Comparison of ENCODE assay signal across 1 cellular context in the genomic region with DNA sequence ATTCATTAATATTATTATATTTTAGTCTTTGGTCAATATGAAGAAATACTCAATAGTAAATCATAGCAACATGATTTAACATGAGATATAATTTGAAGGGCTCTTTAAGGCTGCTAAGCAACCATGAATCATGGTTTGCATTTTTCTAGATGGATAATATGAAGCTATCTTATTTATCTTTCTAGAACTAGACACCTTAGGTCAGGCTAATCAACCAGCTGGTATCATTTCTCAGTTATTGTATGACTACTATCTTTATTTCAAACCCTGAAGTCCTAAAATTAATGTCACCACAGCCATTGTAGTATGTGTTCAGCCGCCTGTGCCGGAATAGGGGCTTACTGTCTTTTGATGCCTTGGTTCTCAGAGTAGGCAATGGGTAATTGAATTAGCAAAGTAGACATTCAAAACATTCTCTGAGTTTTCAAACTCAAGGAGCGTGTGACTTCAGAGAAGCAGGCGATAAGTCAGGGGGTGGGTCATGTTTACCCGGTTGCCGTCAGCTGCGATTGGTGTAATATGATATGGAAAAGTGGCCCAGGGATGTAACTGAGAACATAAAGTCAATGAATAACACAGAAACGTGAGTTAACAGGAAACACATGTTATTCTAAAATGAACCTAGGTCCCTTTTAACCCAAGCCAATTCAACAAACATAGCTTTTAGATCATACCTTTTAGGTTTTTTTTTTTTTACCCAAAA.
A peak's percentile ranks its signal among the peaks of the same experiment; 100 is the strongest.
TF ChIP-seq lines count a peak whose summit lies in the region.

No MANE protein-coding gene starts in this region.

TF ChIP-seq in HEK293, 187 proteins besides CTCF, POLR2A, EP300 and RAD21 (continued from another document):
- TF ChIP-seq, protein P1, sequence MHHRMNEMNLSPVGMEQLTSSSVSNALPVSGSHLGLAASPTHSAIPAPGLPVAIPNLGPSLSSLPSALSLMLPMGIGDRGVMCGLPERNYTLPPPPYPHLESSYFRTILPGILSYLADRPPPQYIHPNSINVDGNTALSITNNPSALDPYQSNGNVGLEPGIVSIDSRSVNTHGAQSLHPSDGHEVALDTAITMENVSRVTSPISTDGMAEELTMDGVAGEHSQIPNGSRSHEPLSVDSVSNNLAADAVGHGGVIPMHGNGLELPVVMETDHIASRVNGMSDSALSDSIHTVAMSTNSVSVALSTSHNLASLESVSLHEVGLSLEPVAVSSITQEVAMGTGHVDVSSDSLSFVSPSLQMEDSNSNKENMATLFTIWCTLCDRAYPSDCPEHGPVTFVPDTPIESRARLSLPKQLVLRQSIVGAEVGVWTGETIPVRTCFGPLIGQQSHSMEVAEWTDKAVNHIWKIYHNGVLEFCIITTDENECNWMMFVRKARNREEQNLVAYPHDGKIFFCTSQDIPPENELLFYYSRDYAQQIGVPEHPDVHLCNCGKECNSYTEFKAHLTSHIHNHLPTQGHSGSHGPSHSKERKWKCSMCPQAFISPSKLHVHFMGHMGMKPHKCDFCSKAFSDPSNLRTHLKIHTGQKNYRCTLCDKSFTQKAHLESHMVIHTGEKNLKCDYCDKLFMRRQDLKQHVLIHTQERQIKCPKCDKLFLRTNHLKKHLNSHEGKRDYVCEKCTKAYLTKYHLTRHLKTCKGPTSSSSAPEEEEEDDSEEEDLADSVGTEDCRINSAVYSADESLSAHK (tag by site-specific recombination; IDR thresholded peaks at IDR 0.05), result peak; percentile 16; the same call in 1 of the 2 replicates
- TF ChIP-seq ZNF311 (tag by site-specific recombination; IDR thresholded peaks at IDR 0.05; ENCODE audit: borderline replicate concordance) (no peak), TRIM28 (IDR thresholded peaks at IDR 0.05; ENCODE audit: borderline replicate concordance, low read length) (peak; percentile 67; the same call in 1 of the 2 replicates), ZBTB8A (tag by site-specific recombination; IDR thresholded peaks at IDR 0.05) (0 out of 2 replicates have a peak, but pooled peaks have one; percentile 23), ZBTB17 (tag by site-specific recombination; IDR thresholded peaks at IDR 0.05) (0 out of 2 replicates have a peak, but pooled peaks have one; percentile 22), ZNF600 (tag by site-specific recombination; IDR thresholded peaks at IDR 0.05) (peak; percentile 46; the same call in 1 of the 2 replicates), ZNF37A (tag by site-specific recombination; IDR thresholded peaks at IDR 0.05) (no peak), ZNF148 (tag by site-specific recombination; IDR thresholded peaks at IDR 0.05; ENCODE audit: borderline replicate concordance) (no peak), ZNF558 (tag by site-specific recombination; IDR thresholded peaks at IDR 0.05) (no peak), ZXDB (tag by site-specific recombination; IDR thresholded peaks at IDR 0.05) (peak; percentile 33; the same call in 1 of the 2 replicates), GLIS1 (tag by site-specific recombination; IDR thresholded peaks at IDR 0.05) (peak; percentile 45), ZNF239 (tag by site-specific recombination; IDR thresholded peaks at IDR 0.05) (no peak), ZEB2 (tag by site-specific recombination; IDR thresholded peaks at IDR 0.05) (peak; percentile 74), GFI1B (tag by site-specific recombination; IDR thresholded peaks at IDR 0.05) (peak; percentile 21; the same call in 1 of the 2 replicates), ZNF654 (tag by site-specific recombination; IDR thresholded peaks at IDR 0.05; ENCODE audit: low read depth) (no peak), ZNF157 (tag by site-specific recombination; IDR thresholded peaks at IDR 0.05) (no peak), SP3 (tag by site-specific recombination; IDR thresholded peaks at IDR 0.05) (peak; percentile 19; the same call in 1 of the 2 replicates), ZNF174 (tag by site-specific recombination; IDR thresholded peaks at IDR 0.05) (no peak), ZNF2 (tag by site-specific recombination; IDR thresholded peaks at IDR 0.05) (no peak), ZNF266 (tag by site-specific recombination; IDR thresholded peaks at IDR 0.05; ENCODE audit: low read depth) (no peak), ZNF776 (tag by site-specific recombination; IDR thresholded peaks at IDR 0.05; ENCODE audit: borderline replicate concordance) (no peak), ZNF211 (tag by site-specific recombination; IDR thresholded peaks at IDR 0.05; ENCODE audit: low read depth) (no peak), ZNF341 (tag by site-specific recombination; IDR thresholded peaks at IDR 0.05; ENCODE audit: low read depth) (no peak), ZFP69B (tag by site-specific recombination; IDR thresholded peaks at IDR 0.05) (peak; percentile 60), ZNF747 (tag by site-specific recombination; IDR thresholded peaks at IDR 0.05) (no peak), ZNF398 (tag by site-specific recombination; IDR thresholded peaks at IDR 0.05) (peak; percentile 33; the same call in 1 of the 2 replicates), ZSCAN23 (tag by site-specific recombination; IDR thresholded peaks at IDR 0.05) (no peak), SP2 (tag by site-specific recombination; IDR thresholded peaks at IDR 0.05) (peak; percentile 24; the same call in 1 of the 2 replicates), PATZ1 (tag by site-specific recombination; IDR thresholded peaks at IDR 0.05) (peak; percentile 61), KLF9 (tag by site-specific recombination; IDR thresholded peaks at IDR 0.05; ENCODE audit: low read depth) (peak; percentile 47; the same call in 1 of the 2 replicates), ZBTB48 (tag by site-specific recombination; IDR thresholded peaks at IDR 0.05) (peak; percentile 62; the same call in 1 of the 2 replicates), ZNF121 (tag by site-specific recombination; IDR thresholded peaks at IDR 0.05) (no peak), GLIS2 (tag by site-specific recombination; IDR thresholded peaks at IDR 0.05) (no peak), ZBTB21 (tag by site-specific recombination; IDR thresholded peaks at IDR 0.05) (peak; percentile 49; the same call in 1 of the 2 replicates), ZNF221 (tag by site-specific recombination; IDR thresholded peaks at IDR 0.05; ENCODE audit: borderline replicate concordance) (no peak), ZNF280D (tag by site-specific recombination; IDR thresholded peaks at IDR 0.05) (no peak), OSR2 (tag by site-specific recombination; IDR thresholded peaks at IDR 0.05) (peak; percentile 85), ZNF146 (tag by site-specific recombination; IDR thresholded peaks at IDR 0.05) (no peak), BCL11A (tag by site-specific recombination; IDR thresholded peaks at IDR 0.05; ENCODE audit: low read depth) (0 out of 2 replicates have a peak, but pooled peaks have one; percentile 50), REPIN1 (tag by site-specific recombination; IDR thresholded peaks at IDR 0.05; ENCODE audit: low read depth) (no peak), FEZF1 (tag by site-specific recombination; IDR thresholded peaks at IDR 0.05) (peak; percentile 80), KLF1 (tag by site-specific recombination; IDR thresholded peaks at IDR 0.05) (peak; percentile 72), TCF7L2 (IDR thresholded peaks at IDR 0.05; ENCODE audit: borderline replicate concordance, low read depth, low read length) (peak; percentile 70; the same call in 1 of the 2 replicates), MEIS1 (CRISPR knock-in tag; IDR thresholded peaks at IDR 0.05; ENCODE audit: borderline replicate concordance) (no peak), ZNF169 (tag by site-specific recombination; IDR thresholded peaks at IDR 0.05) (no peak)
- TF ChIP-seq, protein P2, sequence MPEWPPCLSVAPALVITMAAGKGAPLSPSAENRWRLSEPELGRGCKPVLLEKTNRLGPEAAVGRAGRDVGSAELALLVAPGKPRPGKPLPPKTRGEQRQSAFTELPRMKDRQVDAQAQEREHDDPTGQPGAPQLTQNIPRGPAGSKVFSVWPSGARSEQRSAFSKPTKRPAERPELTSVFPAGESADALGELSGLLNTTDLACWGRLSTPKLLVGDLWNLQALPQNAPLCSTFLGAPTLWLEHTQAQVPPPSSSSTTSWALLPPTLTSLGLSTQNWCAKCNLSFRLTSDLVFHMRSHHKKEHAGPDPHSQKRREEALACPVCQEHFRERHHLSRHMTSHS (tag by site-specific recombination; IDR thresholded peaks at IDR 0.05), result no peak
- TF ChIP-seq, protein P3, sequence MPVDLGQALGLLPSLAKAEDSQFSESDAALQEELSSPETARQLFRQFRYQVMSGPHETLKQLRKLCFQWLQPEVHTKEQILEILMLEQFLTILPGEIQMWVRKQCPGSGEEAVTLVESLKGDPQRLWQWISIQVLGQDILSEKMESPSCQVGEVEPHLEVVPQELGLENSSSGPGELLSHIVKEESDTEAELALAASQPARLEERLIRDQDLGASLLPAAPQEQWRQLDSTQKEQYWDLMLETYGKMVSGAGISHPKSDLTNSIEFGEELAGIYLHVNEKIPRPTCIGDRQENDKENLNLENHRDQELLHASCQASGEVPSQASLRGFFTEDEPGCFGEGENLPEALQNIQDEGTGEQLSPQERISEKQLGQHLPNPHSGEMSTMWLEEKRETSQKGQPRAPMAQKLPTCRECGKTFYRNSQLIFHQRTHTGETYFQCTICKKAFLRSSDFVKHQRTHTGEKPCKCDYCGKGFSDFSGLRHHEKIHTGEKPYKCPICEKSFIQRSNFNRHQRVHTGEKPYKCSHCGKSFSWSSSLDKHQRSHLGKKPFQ (tag by site-specific recombination; IDR thresholded peaks at IDR 0.05), result no peak
- TF ChIP-seq, protein P4, sequence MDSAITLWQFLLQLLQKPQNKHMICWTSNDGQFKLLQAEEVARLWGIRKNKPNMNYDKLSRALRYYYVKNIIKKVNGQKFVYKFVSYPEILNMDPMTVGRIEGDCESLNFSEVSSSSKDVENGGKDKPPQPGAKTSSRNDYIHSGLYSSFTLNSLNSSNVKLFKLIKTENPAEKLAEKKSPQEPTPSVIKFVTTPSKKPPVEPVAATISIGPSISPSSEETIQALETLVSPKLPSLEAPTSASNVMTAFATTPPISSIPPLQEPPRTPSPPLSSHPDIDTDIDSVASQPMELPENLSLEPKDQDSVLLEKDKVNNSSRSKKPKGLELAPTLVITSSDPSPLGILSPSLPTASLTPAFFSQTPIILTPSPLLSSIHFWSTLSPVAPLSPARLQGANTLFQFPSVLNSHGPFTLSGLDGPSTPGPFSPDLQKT (IDR thresholded peaks at IDR 0.05; ENCODE audit: borderline replicate concordance, low read depth, low read length), result no peak
